1 cellular context compared by ENCODE assay signal in the genomic region with DNA sequence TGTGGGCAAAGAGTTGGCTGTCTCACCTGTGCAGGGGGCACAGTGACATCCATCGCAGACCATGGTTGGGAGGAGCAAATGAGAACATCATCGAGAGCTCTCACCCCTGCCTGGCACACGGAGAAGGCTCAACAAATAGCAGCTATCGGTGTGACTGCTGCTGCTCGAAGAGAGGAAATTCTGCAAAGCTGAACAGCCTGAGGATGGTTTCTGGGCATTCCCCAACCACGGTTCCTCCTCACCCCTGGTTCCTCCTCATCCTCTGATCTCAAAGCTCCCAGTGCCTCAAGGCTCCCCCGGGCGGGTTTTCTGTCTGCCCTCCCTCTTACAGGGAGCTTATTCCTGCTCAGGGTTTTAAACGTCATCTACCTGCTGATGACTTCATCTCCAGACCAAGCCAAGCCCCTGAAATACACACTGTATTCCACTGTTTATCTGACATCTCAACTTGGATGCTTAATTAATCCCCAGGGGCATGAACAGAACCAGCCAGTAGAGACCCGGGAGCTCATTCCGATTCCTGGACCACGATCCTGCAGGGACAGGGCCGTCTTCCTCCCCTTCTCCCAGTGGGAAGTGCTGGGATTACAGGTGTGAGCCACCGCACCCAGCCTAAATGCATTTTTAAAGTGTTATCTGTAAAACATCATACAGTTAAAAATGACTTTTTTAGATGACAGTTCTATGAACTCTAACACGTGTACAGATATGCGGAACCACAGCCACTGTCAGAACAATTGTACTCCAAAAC.
TF ChIP-seq lines count a peak whose summit lies in the region.

No MANE protein-coding gene starts in this region.

TF ChIP-seq in GM23338, 12 proteins besides CTCF, POLR2A, EP300 and RAD21:
- TF ChIP-seq, protein P1, sequence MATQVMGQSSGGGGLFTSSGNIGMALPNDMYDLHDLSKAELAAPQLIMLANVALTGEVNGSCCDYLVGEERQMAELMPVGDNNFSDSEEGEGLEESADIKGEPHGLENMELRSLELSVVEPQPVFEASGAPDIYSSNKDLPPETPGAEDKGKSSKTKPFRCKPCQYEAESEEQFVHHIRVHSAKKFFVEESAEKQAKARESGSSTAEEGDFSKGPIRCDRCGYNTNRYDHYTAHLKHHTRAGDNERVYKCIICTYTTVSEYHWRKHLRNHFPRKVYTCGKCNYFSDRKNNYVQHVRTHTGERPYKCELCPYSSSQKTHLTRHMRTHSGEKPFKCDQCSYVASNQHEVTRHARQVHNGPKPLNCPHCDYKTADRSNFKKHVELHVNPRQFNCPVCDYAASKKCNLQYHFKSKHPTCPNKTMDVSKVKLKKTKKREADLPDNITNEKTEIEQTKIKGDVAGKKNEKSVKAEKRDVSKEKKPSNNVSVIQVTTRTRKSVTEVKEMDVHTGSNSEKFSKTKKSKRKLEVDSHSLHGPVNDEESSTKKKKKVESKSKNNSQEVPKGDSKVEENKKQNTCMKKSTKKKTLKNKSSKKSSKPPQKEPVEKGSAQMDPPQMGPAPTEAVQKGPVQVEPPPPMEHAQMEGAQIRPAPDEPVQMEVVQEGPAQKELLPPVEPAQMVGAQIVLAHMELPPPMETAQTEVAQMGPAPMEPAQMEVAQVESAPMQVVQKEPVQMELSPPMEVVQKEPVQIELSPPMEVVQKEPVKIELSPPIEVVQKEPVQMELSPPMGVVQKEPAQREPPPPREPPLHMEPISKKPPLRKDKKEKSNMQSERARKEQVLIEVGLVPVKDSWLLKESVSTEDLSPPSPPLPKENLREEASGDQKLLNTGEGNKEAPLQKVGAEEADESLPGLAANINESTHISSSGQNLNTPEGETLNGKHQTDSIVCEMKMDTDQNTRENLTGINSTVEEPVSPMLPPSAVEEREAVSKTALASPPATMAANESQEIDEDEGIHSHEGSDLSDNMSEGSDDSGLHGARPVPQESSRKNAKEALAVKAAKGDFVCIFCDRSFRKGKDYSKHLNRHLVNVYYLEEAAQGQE (IDR thresholded peaks at IDR 0.05; ENCODE audit: unreplicated experiment), result no peak
- TF ChIP-seq ZNF114 (CRISPR knock-in tag; IDR thresholded peaks at IDR 0.05) (no peak), EZH2phosphoT487 (IDR thresholded peaks at IDR 0.05; ENCODE audit: unreplicated experiment) (no peak), ZNF331 (CRISPR knock-in tag; IDR thresholded peaks at IDR 0.05; ENCODE audit: low read depth) (no peak), EZH2 (IDR thresholded peaks at IDR 0.05; ENCODE audit: low read depth, unreplicated experiment) (no peak), CREB1 (CRISPR knock-in tag; IDR thresholded peaks at IDR 0.05; ENCODE audit: low read depth) (no peak), STAT1 (IDR thresholded peaks at IDR 0.05; ENCODE audit: unreplicated experiment) (no peak), NANOG (IDR thresholded peaks at IDR 0.05; ENCODE audit: borderline replicate concordance) (no peak), JUNB (IDR thresholded peaks at IDR 0.05; ENCODE audit: unreplicated experiment) (no peak), POLR2AphosphoS5 (IDR thresholded peaks at IDR 0.05; ENCODE audit: low read depth) (no peak)
- TF ChIP-seq, protein P2, sequence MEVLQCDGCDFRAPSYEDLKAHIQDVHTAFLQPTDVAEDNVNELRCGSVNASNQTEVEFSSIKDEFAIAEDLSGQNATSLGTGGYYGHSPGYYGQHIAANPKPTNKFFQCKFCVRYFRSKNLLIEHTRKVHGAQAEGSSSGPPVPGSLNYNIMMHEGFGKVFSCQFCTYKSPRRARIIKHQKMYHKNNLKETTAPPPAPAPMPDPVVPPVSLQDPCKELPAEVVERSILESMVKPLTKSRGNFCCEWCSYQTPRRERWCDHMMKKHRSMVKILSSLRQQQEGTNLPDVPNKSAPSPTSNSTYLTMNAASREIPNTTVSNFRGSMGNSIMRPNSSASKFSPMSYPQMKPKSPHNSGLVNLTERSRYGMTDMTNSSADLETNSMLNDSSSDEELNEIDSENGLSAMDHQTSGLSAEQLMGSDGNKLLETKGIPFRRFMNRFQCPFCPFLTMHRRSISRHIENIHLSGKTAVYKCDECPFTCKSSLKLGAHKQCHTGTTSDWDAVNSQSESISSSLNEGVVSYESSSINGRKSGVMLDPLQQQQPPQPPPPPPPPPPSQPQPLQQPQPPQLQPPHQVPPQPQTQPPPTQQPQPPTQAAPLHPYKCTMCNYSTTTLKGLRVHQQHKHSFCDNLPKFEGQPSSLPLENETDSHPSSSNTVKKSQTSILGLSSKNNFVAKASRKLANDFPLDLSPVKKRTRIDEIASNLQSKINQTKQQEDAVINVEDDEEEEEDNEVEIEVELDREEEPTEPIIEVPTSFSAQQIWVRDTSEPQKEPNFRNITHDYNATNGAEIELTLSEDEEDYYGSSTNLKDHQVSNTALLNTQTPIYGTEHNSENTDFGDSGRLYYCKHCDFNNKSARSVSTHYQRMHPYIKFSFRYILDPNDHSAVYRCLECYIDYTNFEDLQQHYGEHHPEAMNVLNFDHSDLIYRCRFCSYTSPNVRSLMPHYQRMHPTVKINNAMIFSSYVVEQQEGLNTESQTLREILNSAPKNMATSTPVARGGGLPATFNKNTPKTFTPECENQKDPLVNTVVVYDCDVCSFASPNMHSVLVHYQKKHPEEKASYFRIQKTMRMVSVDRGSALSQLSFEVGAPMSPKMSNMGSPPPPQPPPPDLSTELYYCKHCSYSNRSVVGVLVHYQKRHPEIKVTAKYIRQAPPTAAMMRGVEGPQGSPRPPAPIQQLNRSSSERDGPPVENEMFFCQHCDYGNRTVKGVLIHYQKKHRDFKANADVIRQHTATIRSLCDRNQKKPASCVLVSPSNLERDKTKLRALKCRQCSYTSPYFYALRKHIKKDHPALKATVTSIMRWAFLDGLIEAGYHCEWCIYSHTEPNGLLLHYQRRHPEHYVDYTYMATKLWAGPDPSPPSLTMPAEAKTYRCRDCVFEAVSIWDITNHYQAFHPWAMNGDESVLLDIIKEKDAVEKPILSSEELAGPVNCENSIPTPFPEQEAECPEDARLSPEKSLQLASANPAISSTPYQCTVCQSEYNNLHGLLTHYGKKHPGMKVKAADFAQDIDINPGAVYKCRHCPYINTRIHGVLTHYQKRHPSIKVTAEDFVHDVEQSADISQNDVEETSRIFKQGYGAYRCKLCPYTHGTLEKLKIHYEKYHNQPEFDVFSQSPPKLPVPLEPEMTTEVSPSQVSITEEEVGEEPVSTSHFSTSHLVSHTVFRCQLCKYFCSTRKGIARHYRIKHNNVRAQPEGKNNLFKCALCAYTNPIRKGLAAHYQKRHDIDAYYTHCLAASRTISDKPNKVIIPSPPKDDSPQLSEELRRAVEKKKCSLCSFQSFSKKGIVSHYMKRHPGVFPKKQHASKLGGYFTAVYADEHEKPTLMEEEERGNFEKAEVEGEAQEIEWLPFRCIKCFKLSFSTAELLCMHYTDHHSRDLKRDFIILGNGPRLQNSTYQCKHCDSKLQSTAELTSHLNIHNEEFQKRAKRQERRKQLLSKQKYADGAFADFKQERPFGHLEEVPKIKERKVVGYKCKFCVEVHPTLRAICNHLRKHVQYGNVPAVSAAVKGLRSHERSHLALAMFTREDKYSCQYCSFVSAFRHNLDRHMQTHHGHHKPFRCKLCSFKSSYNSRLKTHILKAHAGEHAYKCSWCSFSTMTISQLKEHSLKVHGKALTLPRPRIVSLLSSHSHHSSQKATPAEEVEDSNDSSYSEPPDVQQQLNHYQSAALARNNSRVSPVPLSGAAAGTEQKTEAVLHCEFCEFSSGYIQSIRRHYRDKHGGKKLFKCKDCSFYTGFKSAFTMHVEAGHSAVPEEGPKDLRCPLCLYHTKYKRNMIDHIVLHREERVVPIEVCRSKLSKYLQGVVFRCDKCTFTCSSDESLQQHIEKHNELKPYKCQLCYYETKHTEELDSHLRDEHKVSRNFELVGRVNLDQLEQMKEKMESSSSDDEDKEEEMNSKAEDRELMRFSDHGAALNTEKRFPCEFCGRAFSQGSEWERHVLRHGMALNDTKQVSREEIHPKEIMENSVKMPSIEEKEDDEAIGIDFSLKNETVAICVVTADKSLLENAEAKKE (CRISPR knock-in tag; IDR thresholded peaks at IDR 0.05), result no peak
- TF ChIP-seq, protein P3, sequence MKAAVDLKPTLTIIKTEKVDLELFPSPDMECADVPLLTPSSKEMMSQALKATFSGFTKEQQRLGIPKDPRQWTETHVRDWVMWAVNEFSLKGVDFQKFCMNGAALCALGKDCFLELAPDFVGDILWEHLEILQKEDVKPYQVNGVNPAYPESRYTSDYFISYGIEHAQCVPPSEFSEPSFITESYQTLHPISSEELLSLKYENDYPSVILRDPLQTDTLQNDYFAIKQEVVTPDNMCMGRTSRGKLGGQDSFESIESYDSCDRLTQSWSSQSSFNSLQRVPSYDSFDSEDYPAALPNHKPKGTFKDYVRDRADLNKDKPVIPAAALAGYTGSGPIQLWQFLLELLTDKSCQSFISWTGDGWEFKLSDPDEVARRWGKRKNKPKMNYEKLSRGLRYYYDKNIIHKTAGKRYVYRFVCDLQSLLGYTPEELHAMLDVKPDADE (IDR thresholded peaks at IDR 0.05), result no peak
